Comparison of ENCODE assay signal across 8 cellular contexts in the genomic region with DNA sequence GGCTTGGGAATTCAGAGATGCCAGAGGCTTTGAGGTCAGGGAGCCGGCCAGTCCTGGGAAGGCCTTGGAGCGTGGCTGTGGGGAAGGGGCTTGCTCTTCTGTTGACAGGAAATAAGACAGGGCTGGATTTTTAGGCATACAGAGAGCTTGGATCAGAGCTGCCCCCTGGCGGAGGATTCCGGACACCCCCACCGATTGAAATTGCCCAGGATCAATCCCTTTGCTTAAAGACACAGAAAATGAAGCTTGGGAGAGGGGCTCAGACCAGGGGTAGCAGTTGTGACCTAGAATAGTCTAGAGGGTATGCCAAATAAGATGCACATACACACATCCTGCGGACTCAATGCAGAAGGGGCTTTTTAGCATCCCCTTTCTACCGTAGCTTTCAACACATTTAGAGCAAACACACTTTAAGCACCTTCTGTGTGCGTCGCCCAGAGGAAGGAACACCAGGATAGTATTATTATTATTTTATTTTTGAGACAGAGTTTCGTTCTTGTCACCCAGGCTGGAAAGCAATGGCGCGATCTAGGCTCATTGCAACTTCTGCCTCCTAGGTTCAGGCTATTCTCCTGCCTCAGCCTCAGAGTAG. TPM values are rescaled to one million over a fixed set of nuclear protein-coding genes. Genes with fewer than 3 reads are reported as not detected.
DNase-seq lines count a peak whose midpoint lies in the region; ATAC-seq and TF ChIP-seq lines count a peak whose summit lies in the region.

No MANE protein-coding gene starts in this region.

- H3K4me3 Mint-ChIP-seq in stimulated activated effector memory CD8-positive, alpha-beta T cell treated with anti-CD3 and anti-CD28 coated beads, Interleukin-12 subunit alpha, Interleukin-12 subunit beta, amount 100 ng/mL, for 72 hours, result peak overlapping the region; percentile 88

- no peaks in the 10 kb centered on the region for H3K9me3 ChIP-seq in breast epithelium

- H3K27ac ChIP-seq in VCaP (peak overlapping the region; percentile 91; the same call in 1 of the 2 replicates), breast epithelium (peak overlapping the region in 1 of 2 donors; percentile 9)

- H3K4me1 ChIP-seq in breast epithelium, result peaks cover 11 to 16% of the 10 kb centered on the region in 2 donors

- intact Hi-C loops in breast epithelium (cut with DNase I; ENCODE audit: low total_unique reads), result no loop called here

- no peaks in the 10 kb centered on the region for H3K27me3 ChIP-seq in breast epithelium

- H3K4me1 Mint-ChIP-seq in stimulated activated effector memory CD8-positive, alpha-beta T cell treated with anti-CD3 and anti-CD28 coated beads, Interleukin-12 subunit alpha, Interleukin-12 subunit beta, amount 100 ng/mL, for 72 hours, result peaks cover 42% of the 10 kb centered on the region

- no peak overlapping the region for H3K27ac Mint-ChIP-seq in stimulated activated effector memory CD8-positive, alpha-beta T cell treated with anti-CD3 and anti-CD28 coated beads, Interleukin-12 subunit alpha, Interleukin-12 subunit beta, amount 100 ng/mL, for 72 hours

- H3K36me3 ChIP-seq in breast epithelium, result no peaks in the 10 kb centered on the region

- TF ChIP-seq CTCF in VCaP (conservative IDR thresholded peaks at IDR 0.05), result peak; percentile 93
- peak; percentile 50 to 66 (median 62) for TF ChIP-seq CTCF in breast epithelium (IDR thresholded peaks at IDR 0.05)

- DNase-seq in NCI-H1417 (lab: John Stamatoyannopoulos, UW), result peak; percentile 8 to 74 (median 49)
- no peak for DNase-seq in NCI-H1417 treated with DMSO at 0.1 percent for 48 hours (lab: John Stamatoyannopoulos, UW)
- DNase-seq in NCI-H1092 treated with DMSO at 0.1 percent for 48 hours (lab: John Stamatoyannopoulos, UW), result peak; percentile 57
- DNase-seq in breast epithelium (ENCODE audit: low spot score in 2 of 2), result no peak
- peak; percentile 51 to 61 for DNase-seq in lung microvascular endothelial cell (ENCODE audit: low read depth in 2 of 2)
- DNase-seq in stimulated activated effector memory CD8-positive, alpha-beta T cell treated with anti-CD3 and anti-CD28 coated beads, Interleukin-12 subunit alpha, Interleukin-12 subunit beta, amount 100 ng/mL, for 72 hours (ENCODE audit: low spot score in 2 of 2), result peak; percentile 71 to 86

- no peak overlapping the region for H3K4me3 ChIP-seq in breast epithelium

- ATAC-seq in stimulated activated effector memory CD8-positive, alpha-beta T cell treated with anti-CD3 and anti-CD28 coated beads, Interleukin-12 subunit alpha, Interleukin-12 subunit beta, amount 100 ng/mL, for 72 hours, result peak; percentile 35
- no peak for ATAC-seq in HG03460 (IDR thresholded peaks at IDR 0.05; ENCODE audit: unreplicated experiment)

- TF ChIP-seq POLR2A in breast epithelium (IDR thresholded peaks at IDR 0.05), result no peak

- H3K9me3 Mint-ChIP-seq in stimulated activated effector memory CD8-positive, alpha-beta T cell treated with anti-CD3 and anti-CD28 coated beads, Interleukin-12 subunit alpha, Interleukin-12 subunit beta, amount 100 ng/mL, for 72 hours, result no peaks in the 10 kb centered on the region

- H3K36me3 Mint-ChIP-seq in stimulated activated effector memory CD8-positive, alpha-beta T cell treated with anti-CD3 and anti-CD28 coated beads, Interleukin-12 subunit alpha, Interleukin-12 subunit beta, amount 100 ng/mL, for 72 hours, result peaks cover 41% of the 10 kb centered on the region

RNA-seq across cellular contexts. Expression of a gene that starts 1.7 kb away (rescaled TPM):
- total RNA-seq in breast epithelium, result 10 to 100 TPM; 17.8 to 31.1 (median 27.4) TPM
- total RNA-seq in lung microvascular endothelial cell, result 19.4 and 22.4 TPM in 2 replicates

RNA-seq across cellular contexts. Expression of a gene that starts 3.4 kb away (rescaled TPM):
- total RNA-seq in breast epithelium, result under 1 TPM in 1 of 3 donors, not detected in 2; 0.48 TPM
- not detected in 2 replicates for total RNA-seq in lung microvascular endothelial cell

RNA-seq across cellular contexts. Expression of a gene that starts 17.7 kb away (rescaled TPM):
- 10 to 100 TPM; 11.2 to 24.4 (median 21.6) TPM for total RNA-seq in breast epithelium
- 9.6 and 13.5 TPM in 2 replicates for total RNA-seq in lung microvascular endothelial cell

RNA-seq across cellular contexts. Expression of a gene that starts 41.2 kb away (rescaled TPM):
- total RNA-seq in breast epithelium (10 to 100 TPM in 1 of 3 donors, 1 to 10 TPM in 2; 4.4 to 35.1 (median 9.9) TPM), lung microvascular endothelial cell (0.20 and 0.44 TPM in 2 replicates)

Comparison
In these comparisons a context has a peak if more than half of its experiments do, and no peak if none do; other contexts are left out.
1. DNase-seq: peak in NCI-H1417 (3 of 3), NCI-H1092 treated with DMSO at 0.1 percent for 48 hours (single experiment), lung microvascular endothelial cell (2 of 2) and stimulated activated effector memory CD8-positive, alpha-beta T cell treated with anti-CD3 and anti-CD28 coated beads, Interleukin-12 subunit alpha, Interleukin-12 subunit beta, amount 100 ng/mL, for 72 hours (2 of 2); none in NCI-H1417 treated with DMSO at 0.1 percent for 48 hours (single experiment) and breast epithelium (0 of 2).